In the genomic region with DNA sequence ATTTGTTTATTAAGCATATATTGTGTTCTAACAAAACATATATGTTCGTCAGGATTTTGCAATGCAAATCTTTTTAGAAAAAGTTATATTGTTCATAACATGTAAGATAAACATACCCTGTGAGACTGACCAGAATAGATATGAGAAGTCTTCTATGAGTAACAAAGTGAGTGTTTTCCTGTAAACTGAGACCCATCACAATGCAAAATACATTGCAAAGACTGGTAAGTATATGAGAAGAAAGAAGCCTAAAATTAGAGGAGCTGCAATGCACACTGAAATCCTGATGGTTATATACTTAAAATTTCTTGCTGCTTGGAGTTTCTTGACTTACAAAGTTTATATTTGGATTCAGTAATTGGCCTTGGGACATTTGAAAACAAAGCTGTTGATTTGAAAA, we compare ENCODE assay signal across 1 cellular context.
TF ChIP-seq lines count a peak whose summit lies in the region.

No MANE protein-coding gene starts in this region.

TF ChIP-seq in IMR-90, 13 proteins besides CTCF, POLR2A, EP300 and RAD21:
- TF ChIP-seq, protein P1, sequence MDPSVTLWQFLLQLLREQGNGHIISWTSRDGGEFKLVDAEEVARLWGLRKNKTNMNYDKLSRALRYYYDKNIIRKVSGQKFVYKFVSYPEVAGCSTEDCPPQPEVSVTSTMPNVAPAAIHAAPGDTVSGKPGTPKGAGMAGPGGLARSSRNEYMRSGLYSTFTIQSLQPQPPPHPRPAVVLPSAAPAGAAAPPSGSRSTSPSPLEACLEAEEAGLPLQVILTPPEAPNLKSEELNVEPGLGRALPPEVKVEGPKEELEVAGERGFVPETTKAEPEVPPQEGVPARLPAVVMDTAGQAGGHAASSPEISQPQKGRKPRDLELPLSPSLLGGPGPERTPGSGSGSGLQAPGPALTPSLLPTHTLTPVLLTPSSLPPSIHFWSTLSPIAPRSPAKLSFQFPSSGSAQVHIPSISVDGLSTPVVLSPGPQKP (IDR thresholded peaks at IDR 0.05; ENCODE audit: borderline replicate concordance, low read depth, low read length): no peak
- TF ChIP-seq CHD1 (IDR thresholded peaks at IDR 0.05; ENCODE audit: low read depth, low read length): no peak
- TF ChIP-seq MXI1 (IDR thresholded peaks at IDR 0.05; ENCODE audit: borderline replicate concordance, low read depth, low read length): no peak
- no peak for TF ChIP-seq RFX5 (IDR thresholded peaks at IDR 0.05; ENCODE audit: low read depth, low read length)
- no peak for TF ChIP-seq RCOR1 (IDR thresholded peaks at IDR 0.05; ENCODE audit: insufficient replicate concordance, low read length)
- TF ChIP-seq CEBPB (IDR thresholded peaks at IDR 0.05; ENCODE audit: low read depth, low read length): 0 out of 2 replicates have a peak, but pooled peaks have one; percentile 37
